In genomic region chr22:46508391-46508999, GRCh38 we compare ENCODE assay signal across 18 cellular contexts.
"Had no signal": no experiment of that assay in that cellular context is flagged by ENCODE, and none has a peak within 500 bp of the region (broad histone marks: within the 10 kb centered on the region; RNA-seq: fewer than 3 reads in every experiment).

No MANE protein-coding gene starts in this region.

- H3K27ac ChIP-seq: prostate gland, right lobe of liver, spleen, tibial nerve had no signal

- H3K9me3 ChIP-seq: mucosa of descending colon, prostate gland, right lobe of liver, spleen, tibial nerve had no signal

- H3K4me3 Mint-ChIP-seq: activated CD8-positive, alpha-beta T cell treated with anti-CD3 and anti-CD28 coated beads, Interleukin-2, amount 10 ng/mL, durations not matched to agents 7 days and 5 days; activated T-helper 1 cell treated with anti-CD3 and anti-CD28 coated beads, Interleukin-12 subunit alpha, Interleukin-12 subunit beta, Interleukin-2, Interleukin-4 antibody, amounts not matched to agents 30 ng/mL and 10 ng/mL and 1 ng/mL, durations not matched to agents 14 hours and 24 hours and 36 hours; naive thymus-derived CD8-positive, alpha-beta T cell; stimulated activated memory B cell treated with anti-CD40 and anti-IgM and Interleukin-4, amounts not matched to agents 10 μg/mL and 1 μg/mL and 100 μg/mL, for 72 hours had no signal

- H3K4me3 ChIP-seq: mucosa of descending colon, prostate gland, right lobe of liver, spleen, tibial nerve had no signal

- DNase-seq: activated CD4-positive, alpha-beta T cell treated with anti-CD3 and anti-CD28 coated beads for 48 hours; activated CD8-positive, alpha-beta T cell treated with anti-CD3 and anti-CD28 coated beads, Interleukin-2, amount 10 ng/mL, durations not matched to agents 7 days and 5 days; activated naive CD4-positive, alpha-beta T cell treated with Interleukin-2 at 50 U/mL for 16 hours; central memory CD4-positive, alpha-beta T cell; erythroblast; left colon; mammary epithelial cell; mucosa of descending colon; naive thymus-derived CD8-positive, alpha-beta T cell; occipital lobe; right lobe of liver; spleen; stimulated activated CD4-positive, alpha-beta T cell treated with anti-CD3 and anti-CD28 coated beads, Interleukin-1b, Interleukin-23, amount 100 ng/mL, for 48 hours; T-helper 9 cell had no signal

- ATAC-seq: activated CD8-positive, alpha-beta T cell treated with anti-CD3 and anti-CD28 coated beads, Interleukin-2, amount 10 ng/mL, durations not matched to agents 7 days and 5 days; left colon; mucosa of descending colon; naive thymus-derived CD8-positive, alpha-beta T cell; stimulated activated memory B cell treated with anti-CD40 and anti-IgM and Interleukin-4, amounts not matched to agents 10 μg/mL and 1 μg/mL and 100 μg/mL, for 72 hours had no signal

- H3K36me3 Mint-ChIP-seq: naive thymus-derived CD8-positive, alpha-beta T cell; stimulated activated memory B cell treated with anti-CD40 and anti-IgM and Interleukin-4, amounts not matched to agents 10 μg/mL and 1 μg/mL and 100 μg/mL, for 72 hours had no signal

- H3K36me3 ChIP-seq: prostate gland, right lobe of liver, spleen, tibial nerve had no signal

- H3K27ac Mint-ChIP-seq: activated CD8-positive, alpha-beta T cell treated with anti-CD3 and anti-CD28 coated beads, Interleukin-2, amount 10 ng/mL, durations not matched to agents 7 days and 5 days; activated T-helper 1 cell treated with anti-CD3 and anti-CD28 coated beads, Interleukin-12 subunit alpha, Interleukin-12 subunit beta, Interleukin-2, Interleukin-4 antibody, amounts not matched to agents 30 ng/mL and 10 ng/mL and 1 ng/mL, durations not matched to agents 14 hours and 24 hours and 36 hours; naive thymus-derived CD8-positive, alpha-beta T cell; stimulated activated memory B cell treated with anti-CD40 and anti-IgM and Interleukin-4, amounts not matched to agents 10 μg/mL and 1 μg/mL and 100 μg/mL, for 72 hours had no signal

- H3K27me3 ChIP-seq: right lobe of liver had no signal

- H3K4me1 ChIP-seq: prostate gland, right lobe of liver, spleen had no signal

- H3K9me3 Mint-ChIP-seq: activated T-helper 1 cell treated with anti-CD3 and anti-CD28 coated beads, Interleukin-12 subunit alpha, Interleukin-12 subunit beta, Interleukin-2, Interleukin-4 antibody, amounts not matched to agents 30 ng/mL and 10 ng/mL and 1 ng/mL, durations not matched to agents 14 hours and 24 hours and 36 hours; naive thymus-derived CD8-positive, alpha-beta T cell; stimulated activated memory B cell treated with anti-CD40 and anti-IgM and Interleukin-4, amounts not matched to agents 10 μg/mL and 1 μg/mL and 100 μg/mL, for 72 hours had no signal
